Comparison of ENCODE assay signal across 11 cellular contexts in the genomic region with DNA sequence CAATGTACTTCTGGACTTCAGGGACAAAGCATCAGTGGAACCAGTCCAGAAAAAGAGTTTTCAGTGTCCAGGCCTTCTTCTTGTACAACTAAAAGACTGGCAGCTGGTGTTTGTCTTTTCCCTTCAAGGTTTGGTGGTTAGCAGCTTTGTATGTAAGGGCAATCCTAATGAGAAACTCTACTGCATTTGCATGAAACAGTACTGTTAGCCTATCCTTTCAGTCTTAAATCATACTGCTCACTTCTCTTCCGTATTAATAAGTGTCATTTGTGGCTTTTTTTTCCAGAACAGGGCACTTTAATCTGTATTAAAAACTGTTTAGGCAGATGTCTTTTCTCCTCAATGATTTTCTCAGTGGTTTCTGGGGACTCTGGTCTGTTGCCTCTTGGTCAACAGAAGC. TPM values are rescaled to one million over a fixed set of nuclear protein-coding genes. Genes with fewer than 3 reads are reported as not detected.
A peak's percentile ranks its signal among the peaks of the same experiment; 100 is the strongest.
DNase-seq lines count a peak whose midpoint lies in the region; ATAC-seq and TF ChIP-seq lines count a peak whose summit lies in the region.
"Had no signal": no experiment of that assay in that cellular context is flagged by ENCODE, and none has a peak within 500 bp of the region (broad histone marks: within the 10 kb centered on the region; RNA-seq: fewer than 3 reads in every experiment).

No MANE protein-coding gene starts in this region.

- intact Hi-C loops in lower leg skin (cut with DNase I; ENCODE audit: low total_unique reads) = no loop called here
- intact Hi-C loops in CD8-positive, alpha-beta T cell (cut with DNase I, micrococcal nuclease) = no loop called here

- H3K9me3 Mint-ChIP-seq in HFFc6 = no peaks in the 10 kb centered on the region
- H3K9me3 Mint-ChIP-seq in CD8-positive, alpha-beta T cell = no peaks in the 10 kb centered on the region
- H3K9me3 Mint-ChIP-seq: stimulated activated naive CD8-positive, alpha-beta T cell treated with anti-CD3 and anti-CD28 coated beads, Interleukin-15, amount 100 ng/mL, for 72 hours had no signal

- POLR2A ChIA-PET in CD8-positive, alpha-beta T cell (lab: Charles Lee) = interaction anchor here (0.7 kb wide), 1 partner anchor 197 kb away, joined by 4 read pairs; no protein-coding TSS in a partner anchor

- H3K4me1 ChIP-seq in CD8-positive, alpha-beta T cell (ENCODE audit: insufficient read depth, low read length) = no peaks in the 10 kb centered on the region

- WGBS in lower leg skin, 2 donors = 47 to 72% methylated on average over 1 of the region's 1 CpG

- CTCF ChIA-PET in CD8-positive, alpha-beta T cell (lab: Charles Lee) = interaction anchor here (1.4 kb wide), 1 partner anchor 10 kb away, joined by 3 read pairs; no protein-coding TSS in a partner anchor

- no peaks in the 10 kb centered on the region for H3K9me3 ChIP-seq in CD8-positive, alpha-beta T cell (ENCODE audit: low read length)

- H3K4me3 ChIP-seq in lower leg skin (ENCODE audit: low read depth, poor library complexity, severe bottlenecking) = no peak overlapping the region
- no peak overlapping the region for H3K4me3 ChIP-seq in CD8-positive, alpha-beta T cell (ENCODE audit: low read depth, low read length)
- H3K4me3 ChIP-seq: GM23248 had no signal

- H3K36me3 Mint-ChIP-seq in HFFc6 (ENCODE audit: low read depth) = peaks cover 8% of the 10 kb centered on the region
- peaks cover 23% of the 10 kb centered on the region for H3K36me3 Mint-ChIP-seq in CD8-positive, alpha-beta T cell

- H3K36me3 ChIP-seq in CD8-positive, alpha-beta T cell (ENCODE audit: insufficient read depth, low read length) = no peaks in the 10 kb centered on the region

- DNase-seq in medulla oblongata (ENCODE audit: extremely low spot score) (peak; percentile 4), lower leg skin (ENCODE audit: low spot score in 2 of 2) (no peak), HFFc6 (no peak)
- DNase-seq in CD8-positive, alpha-beta T cell = no peak
- DNase-seq: activated CD8-positive, alpha-beta memory T cell treated with anti-CD3 and anti-CD28 coated beads for 24 hours; COR-L47; GM23248; stimulated activated naive CD8-positive, alpha-beta T cell treated with anti-CD3 and anti-CD28 coated beads, Interleukin-15, amount 100 ng/mL, for 72 hours had no signal

- no peak overlapping the region for H3K4me3 Mint-ChIP-seq in HFFc6
- no peak overlapping the region for H3K4me3 Mint-ChIP-seq in CD8-positive, alpha-beta T cell
- H3K4me3 Mint-ChIP-seq: stimulated activated naive CD8-positive, alpha-beta T cell treated with anti-CD3 and anti-CD28 coated beads, Interleukin-15, amount 100 ng/mL, for 72 hours had no signal

- H3K4me1 Mint-ChIP-seq in HFFc6 (ENCODE audit: low read depth) = no peaks in the 10 kb centered on the region
- H3K4me1 Mint-ChIP-seq in CD8-positive, alpha-beta T cell (ENCODE audit: low read depth) = no peaks in the 10 kb centered on the region
- H3K4me1 Mint-ChIP-seq: stimulated activated naive CD8-positive, alpha-beta T cell treated with anti-CD3 and anti-CD28 coated beads, Interleukin-15, amount 100 ng/mL, for 72 hours had no signal

- H3K27ac ChIP-seq in CD8-positive, alpha-beta T cell (ENCODE audit: low read depth, low read length) = no peak overlapping the region
- H3K27ac ChIP-seq: GM23248 had no signal

- no peak for TF ChIP-seq POLR2A in lower leg skin (IDR thresholded peaks at IDR 0.05)

- H3K27me3 ChIP-seq in CD8-positive, alpha-beta T cell (ENCODE audit: insufficient read depth, low read length) = no peaks in the 10 kb centered on the region

- TF ChIP-seq CTCF in lower leg skin (IDR thresholded peaks at IDR 0.05) = no peak
- TF ChIP-seq CTCF in HFFc6 (IDR thresholded peaks at IDR 0.05) = no peak
- TF ChIP-seq CTCF in CD8-positive, alpha-beta T cell (IDR thresholded peaks at IDR 0.05) = no peak

- no peak overlapping the region for H3K27ac Mint-ChIP-seq in HFFc6
- no peak overlapping the region for H3K27ac Mint-ChIP-seq in CD8-positive, alpha-beta T cell
- H3K27ac Mint-ChIP-seq: stimulated activated naive CD8-positive, alpha-beta T cell treated with anti-CD3 and anti-CD28 coated beads, Interleukin-15, amount 100 ng/mL, for 72 hours had no signal

- ATAC-seq in GM18870 (IDR thresholded peaks at IDR 0.05; ENCODE audit: unreplicated experiment) = peak; percentile 97
- ATAC-seq in GM21529 (IDR thresholded peaks at IDR 0.05; ENCODE audit: unreplicated experiment) = peak; percentile 97
- ATAC-seq in HG03103 (IDR thresholded peaks at IDR 0.05; ENCODE audit: low read depth, unreplicated experiment) = peak; percentile 84
- ATAC-seq in CD8-positive, alpha-beta T cell = no peak
- ATAC-seq: stimulated activated naive CD8-positive, alpha-beta T cell treated with anti-CD3 and anti-CD28 coated beads, Interleukin-15, amount 100 ng/mL, for 72 hours had no signal

- no peaks in the 10 kb centered on the region for H3K27me3 Mint-ChIP-seq in HFFc6 (ENCODE audit: insufficient read depth)
- H3K27me3 Mint-ChIP-seq in CD8-positive, alpha-beta T cell (ENCODE audit: low read depth) = no peaks in the 10 kb centered on the region
- H3K27me3 Mint-ChIP-seq: stimulated activated naive CD8-positive, alpha-beta T cell treated with anti-CD3 and anti-CD28 coated beads, Interleukin-15, amount 100 ng/mL, for 72 hours had no signal

RNA-seq across cellular contexts. Expression of gene FAM174A, which starts 48.9 kb away (rescaled TPM):
- 100 to 1,000 TPM in 2 of 4 donors, 10 to 100 TPM in 2; 78.0 to 124 (median 99.5) TPM for total RNA-seq in lower leg skin
- 10 to 100 TPM; 12.1 to 17.4 (median 13.3) TPM for total RNA-seq in HFFc6 (2021; fragmentation: NEBNext Ultra II Directional; extraction: Animal tissue kit (Norgen Biotek cat#: 25700))
- 1 to 10 TPM; 4.9 to 6.5 TPM for total RNA-seq in CD8-positive, alpha-beta T cell

Comparison
In these comparisons a context has a peak if more than half of its experiments do, and no peak if none do; other contexts are left out.
1. RNA of gene FAM174A, which starts 48.9 kb away (total RNA-seq): 78.0 to 124 TPM in lower leg skin; 12.1 to 17.4 TPM in HFFc6 and 4.9 to 6.5 TPM in CD8-positive, alpha-beta T cell; every median in the first group is over 4 times any median in the second.